9 cellular contexts compared by ENCODE assay signal in genomic region chr6:37168163-37168758, GRCh38. TPM values are rescaled to one million over a fixed set of nuclear protein-coding genes. Genes with fewer than 3 reads are reported as not detected.
A peak's percentile ranks its signal among the peaks of the same experiment; 100 is the strongest.
DNase-seq lines count a peak whose midpoint lies in the region; ATAC-seq, FAIRE-seq and TF ChIP-seq lines count a peak whose summit lies in the region.
"Had no signal": no experiment of that assay in that cellular context is flagged by ENCODE, and none has a peak within 500 bp of the region (broad histone marks: within the 10 kb centered on the region; RNA-seq: fewer than 3 reads in every experiment).

No MANE protein-coding gene starts in this region.

- H3K9me3 ChIP-seq in A549 (no peaks in the 10 kb centered on the region), HEK293 (ENCODE audit: control insufficient read depth, insufficient read depth, low read depth, low read length) (no peaks in the 10 kb centered on the region), ascending aorta (no peaks in the 10 kb centered on the region)
- no peaks in the 10 kb centered on the region for H3K9me3 ChIP-seq in naive thymus-derived CD4-positive, alpha-beta T cell (ENCODE audit: control insufficient read depth in 2 of 3, low read length in 3 of 3)

- H3K9me3 Mint-ChIP-seq in naive thymus-derived CD4-positive, alpha-beta T cell: peaks cover 0 to 3% (median 0%) of the 10 kb centered on the region in 11 donors

- H3K4me3 ChIP-seq in A549 (no peak overlapping the region), HEK293 (ENCODE audit: low read depth, low read length) (no peak overlapping the region), ascending aorta (peak overlapping the region in 1 of 2 donors; percentile 72)
- H3K4me3 ChIP-seq in naive thymus-derived CD4-positive, alpha-beta T cell (ENCODE audit: low read length): no peak overlapping the region

- H3K27me3 ChIP-seq in ascending aorta: no peaks in the 10 kb centered on the region
- H3K27me3 ChIP-seq in naive thymus-derived CD4-positive, alpha-beta T cell (ENCODE audit: control insufficient read depth in 2 of 2, insufficient read depth in 2 of 2, low read length in 2 of 2): no peaks in the 10 kb centered on the region

- FAIRE-seq in A549 (lab: Jason Lieb, UNC) (no peak), urothelium cell line (lab: Jason Lieb, UNC) (no peak)
- FAIRE-seq: colon had no signal

- peak overlapping the region; percentile 61 to 100 (median 94) for H3K4me3 Mint-ChIP-seq in naive thymus-derived CD4-positive, alpha-beta T cell

- peak overlapping the region; percentile 93 for H3K4me2 ChIP-seq in A549

- peak overlapping the region in 8 of 9 donors; percentile 61 to 97 (median 93) for H3K27ac Mint-ChIP-seq in naive thymus-derived CD4-positive, alpha-beta T cell

- 89% methylated on average over 5 of the region's 5 CpGs for WGBS in A549 (ENCODE audit: missing lambda C conversion rate)

- POLR2A ChIA-PET in A549 (lab: Yijun Ruan, JAX) (interaction anchor here (2.4 to 4.0 kb wide), 2 partner anchors 31 to 66 kb away, joined by 24 to 32 read pairs; no protein-coding TSS in a partner anchor), HEK293 (lab: Yijun Ruan, JAX) (interaction anchor here (3.3 to 5.9 kb wide), 2 partner anchors 31 to 42 kb away, joined by 16 to 82 read pairs; no protein-coding TSS in a partner anchor)
- POLR2A ChIA-PET in naive thymus-derived CD4-positive, alpha-beta T cell (lab: Charles Lee): interaction anchor here (1.4 to 10.5 kb wide), 6 partner anchors 12 to 144 kb away, joined by 3 to 276 read pairs (median 42); no protein-coding TSS in a partner anchor

- H3K27ac ChIP-seq in A549 (peak overlapping the region in 1 of 2 experiments; percentile 60; a peak in 3 of 6 replicates), HEK293 (ENCODE audit: extremely low read depth, low read depth, low read length) (no peak overlapping the region), ascending aorta (peak overlapping the region; percentile 97)
- H3K27ac ChIP-seq in naive thymus-derived CD4-positive, alpha-beta T cell (ENCODE audit: low read depth, low read length): no peak overlapping the region

- TF ChIP-seq CTCF in A549 (IDR thresholded peaks at IDR 0.05): no peak
- TF ChIP-seq CTCF in HEK293 (tag by site-specific recombination; IDR thresholded peaks at IDR 0.05): no peak
- TF ChIP-seq CTCF in ascending aorta (IDR thresholded peaks at IDR 0.05): no peak

- no peak for TF ChIP-seq RAD21 in A549 (conservative IDR thresholded peaks at IDR 0.05 in 1 of 2, IDR thresholded peaks at IDR 0.05 in 1 of 2)

- no peak for TF ChIP-seq POLR2A in A549 (IDR thresholded peaks at IDR 0.05; ENCODE audit: low read length)

- no peaks in the 10 kb centered on the region for H3K27me3 Mint-ChIP-seq in naive thymus-derived CD4-positive, alpha-beta T cell

- ATAC-seq in A549: no peak
- no peak for ATAC-seq in naive thymus-derived CD4-positive, alpha-beta T cell

- H3K36me3 Mint-ChIP-seq in naive thymus-derived CD4-positive, alpha-beta T cell: peaks cover 4 to 24% (median 22%) of the 10 kb centered on the region in 5 donors

- peaks cover 5 to 27% (median 20%) of the 10 kb centered on the region in 7 donors for H3K4me1 Mint-ChIP-seq in naive thymus-derived CD4-positive, alpha-beta T cell

- CTCF ChIA-PET in A549 (lab: Yijun Ruan, JAX): interaction anchor here (0.9 to 18.4 kb wide), 6 partner anchors 27 to 150 kb away, joined by 3 to 449 read pairs (median 4); no protein-coding TSS in a partner anchor
- CTCF ChIA-PET in HEK293 (lab: Yijun Ruan, JAX): interaction anchor here (0.6 to 18.8 kb wide), 9 partner anchors 9 to 182 kb away, joined by 3 to 401 read pairs (median 4); partner anchors contain the start of gene MTCH1
- CTCF ChIA-PET in naive thymus-derived CD4-positive, alpha-beta T cell (lab: Charles Lee): interaction anchor here (1.2 to 15.1 kb wide), 3 partner anchors 41 to 144 kb away, joined by 4 to 443 read pairs (median 112); no protein-coding TSS in a partner anchor

- peaks cover 0 to 16% of the 10 kb centered on the region in 2 experiments; a peak in 1 of 3 replicates for H3K36me3 ChIP-seq in HEK293 (ENCODE audit: control insufficient read depth in 2 of 2, insufficient read depth in 1 of 2, low read length in 2 of 2)
- H3K36me3 ChIP-seq in ascending aorta: peaks cover 8 to 10% of the 10 kb centered on the region in 2 donors
- H3K36me3 ChIP-seq in naive thymus-derived CD4-positive, alpha-beta T cell (ENCODE audit: control insufficient read depth in 2 of 3, insufficient read depth in 3 of 3, low read length in 3 of 3): peaks cover 7 to 25% (median 14%) of the 10 kb centered on the region in 3 experiments

- no peak for DNase-seq in A549 (ENCODE audit: low read depth in 1 of 2, low spot score in 1 of 2)
- DNase-seq in ascending aorta (ENCODE audit: low spot score in 2 of 2): no peak
- no peak for DNase-seq in naive thymus-derived CD4-positive, alpha-beta T cell
- DNase-seq in activated effector memory CD4-positive, alpha-beta T cell treated with anti-CD3 and anti-CD28 coated beads, Interleukin-2, amount 50 U/mL, for 16 hours: no peak
- DNase-seq in NCI-H2029 (lab: John Stamatoyannopoulos, UW): no peak
- no peak for DNase-seq in stimulated activated CD4-positive, alpha-beta T cell treated with anti-CD3 and anti-CD28 coated beads, Interleukin-1b, Interleukin-23, amount 100 ng/mL, for 48 hours
- DNase-seq in urothelium cell line (ENCODE audit: low spot score): no peak

- TF ChIP-seq EP300 in A549 (IDR thresholded peaks at IDR 0.05): no peak

- intact Hi-C loops in ascending aorta (cut with DNase I): no loop called here
- intact Hi-C loops in naive thymus-derived CD4-positive, alpha-beta T cell (cut with micrococcal nuclease): loop anchor here (2.0 to 5.0 kb wide), 4 partner anchors 15 to 573 kb away; partner anchors contain the start of gene SRSF3 (in 1 of the 2)

- H3K4me1 ChIP-seq in A549 (peaks cover 20% of the 10 kb centered on the region), HEK293 (ENCODE audit: control insufficient read depth, insufficient read depth, low read length) (peaks cover 3% of the 10 kb centered on the region), ascending aorta (peaks cover 0 to 13% of the 10 kb centered on the region in 2 donors)
- peaks cover 6 to 11% of the 10 kb centered on the region in 2 donors for H3K4me1 ChIP-seq in naive thymus-derived CD4-positive, alpha-beta T cell (ENCODE audit: control insufficient read depth in 2 of 2, insufficient read depth in 2 of 2, low read length in 2 of 2)

TF ChIP-seq in A549, 52 proteins besides CTCF, POLR2A, EP300 and RAD21:
- TF ChIP-seq RCOR1 (IDR thresholded peaks at IDR 0.05; ENCODE audit: low read depth, low read length) (no peak), TFCP2L1 (CRISPR knock-in tag; IDR thresholded peaks at IDR 0.05) (no peak), EHMT2 (IDR thresholded peaks at IDR 0.05; ENCODE audit: low read depth) (no peak), MAZ (IDR thresholded peaks at IDR 0.05; ENCODE audit: borderline replicate concordance, low read depth, low read length) (no peak), HES2 (IDR thresholded peaks at IDR 0.05) (no peak), ZC3H11A (IDR thresholded peaks at IDR 0.05) (no peak), HEYL (CRISPR knock-in tag; IDR thresholded peaks at IDR 0.05) (no peak), RARB (CRISPR knock-in tag; IDR thresholded peaks at IDR 0.05) (no peak), HOXB5 (CRISPR knock-in tag; IDR thresholded peaks at IDR 0.05) (no peak), SREBF2 (IDR thresholded peaks at IDR 0.05) (no peak)

TF ChIP-seq in HEK293, 187 proteins besides CTCF, POLR2A, EP300 and RAD21:
- TF ChIP-seq WT1 (tag by site-specific recombination; IDR thresholded peaks at IDR 0.05) (peak; percentile 78), PRDM6 (tag by site-specific recombination; IDR thresholded peaks at IDR 0.05) (peak; percentile 62), ZNF18 (tag by site-specific recombination; IDR thresholded peaks at IDR 0.05) (peak; percentile 87), ZNF629 (tag by site-specific recombination; IDR thresholded peaks at IDR 0.05) (no peak), RBAK (tag by site-specific recombination; IDR thresholded peaks at IDR 0.05) (no peak)

RNA-seq across cellular contexts. Expression of gene PIM1, which starts 1.7 kb away (rescaled TPM):
- polyA plus RNA-seq in A549 (2011; rRNA removed) (19.0 and 21.9 TPM in 2 replicates), A549 (2017; fragmentation: RNase III; extraction: RNeasy Plus Mini Kit Qiagen cat#74134 plus additional on column Dnase treatment) (12.3 to 16.6 TPM (median 15.4 TPM) in 3 replicates)
- 24.5 and 35.6 TPM in 2 replicates for polyA plus RNA-seq in A549 (2012; cell fraction: cytosol; rRNA removed)
- 78.3 and 86.2 TPM in 2 replicates for polyA plus RNA-seq in A549 (2012; cell fraction: nucleus; rRNA removed)
- 28.6 and 29.4 TPM in 2 replicates for polyA minus RNA-seq in A549 (2011; rRNA and poly(A)+ RNA removed)
- total RNA-seq in ascending aorta: 17.7 TPM
- 100 to 1,000 TPM; 100 to 550 (median 172) TPM for total RNA-seq in naive thymus-derived CD4-positive, alpha-beta T cell
- 100 to 1,000 TPM; 249 to 304 TPM for polyA plus RNA-seq in naive thymus-derived CD4-positive, alpha-beta T cell

Comparison
In these comparisons a context has a peak if more than half of its experiments do, and no peak if none do; other contexts are left out.
1. H3K27ac ChIP-seq: peak in ascending aorta (2 of 2); none in HEK293 (single experiment) and naive thymus-derived CD4-positive, alpha-beta T cell (single experiment).